ENCODE assay signal across 1 cellular context in the genomic region with DNA sequence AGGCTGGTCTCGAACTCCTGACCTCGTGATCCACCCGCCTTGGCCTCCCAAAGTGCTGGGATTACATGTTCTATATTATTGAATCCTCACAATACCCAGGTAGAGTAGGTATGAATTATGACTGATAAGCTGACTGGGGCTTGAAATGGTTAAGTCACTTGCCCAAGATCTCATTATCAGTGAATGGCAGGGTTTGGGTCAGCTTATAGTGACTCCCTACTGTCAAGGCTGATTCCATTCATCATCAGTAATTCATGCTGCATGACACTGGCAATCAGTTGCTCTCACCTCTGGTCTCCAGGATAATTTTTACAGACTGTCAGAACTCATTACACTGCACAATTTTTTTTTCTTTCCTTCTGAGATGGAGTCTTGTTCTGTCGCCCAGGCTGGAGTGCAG.
TF ChIP-seq lines count a peak whose summit lies in the region.

No MANE protein-coding gene starts in this region.

TF ChIP-seq in K562, 482 proteins besides CTCF, POLR2A, EP300 and RAD21 (continued from another document and continues in another):
- TF ChIP-seq, protein P1, sequence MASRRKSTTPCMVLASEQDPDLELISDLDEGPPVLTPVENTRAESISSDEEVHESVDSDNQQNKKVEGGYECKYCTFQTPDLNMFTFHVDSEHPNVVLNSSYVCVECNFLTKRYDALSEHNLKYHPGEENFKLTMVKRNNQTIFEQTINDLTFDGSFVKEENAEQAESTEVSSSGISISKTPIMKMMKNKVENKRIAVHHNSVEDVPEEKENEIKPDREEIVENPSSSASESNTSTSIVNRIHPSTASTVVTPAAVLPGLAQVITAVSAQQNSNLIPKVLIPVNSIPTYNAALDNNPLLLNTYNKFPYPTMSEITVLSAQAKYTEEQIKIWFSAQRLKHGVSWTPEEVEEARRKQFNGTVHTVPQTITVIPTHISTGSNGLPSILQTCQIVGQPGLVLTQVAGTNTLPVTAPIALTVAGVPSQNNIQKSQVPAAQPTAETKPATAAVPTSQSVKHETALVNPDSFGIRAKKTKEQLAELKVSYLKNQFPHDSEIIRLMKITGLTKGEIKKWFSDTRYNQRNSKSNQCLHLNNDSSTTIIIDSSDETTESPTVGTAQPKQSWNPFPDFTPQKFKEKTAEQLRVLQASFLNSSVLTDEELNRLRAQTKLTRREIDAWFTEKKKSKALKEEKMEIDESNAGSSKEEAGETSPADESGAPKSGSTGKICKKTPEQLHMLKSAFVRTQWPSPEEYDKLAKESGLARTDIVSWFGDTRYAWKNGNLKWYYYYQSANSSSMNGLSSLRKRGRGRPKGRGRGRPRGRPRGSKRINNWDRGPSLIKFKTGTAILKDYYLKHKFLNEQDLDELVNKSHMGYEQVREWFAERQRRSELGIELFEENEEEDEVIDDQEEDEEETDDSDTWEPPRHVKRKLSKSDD (conservative IDR thresholded peaks at IDR 0.05; ENCODE audit: low read length) = no peak
- no peak for TF ChIP-seq ZBED1 (IDR thresholded peaks at IDR 0.05)
- TF ChIP-seq, protein P2, sequence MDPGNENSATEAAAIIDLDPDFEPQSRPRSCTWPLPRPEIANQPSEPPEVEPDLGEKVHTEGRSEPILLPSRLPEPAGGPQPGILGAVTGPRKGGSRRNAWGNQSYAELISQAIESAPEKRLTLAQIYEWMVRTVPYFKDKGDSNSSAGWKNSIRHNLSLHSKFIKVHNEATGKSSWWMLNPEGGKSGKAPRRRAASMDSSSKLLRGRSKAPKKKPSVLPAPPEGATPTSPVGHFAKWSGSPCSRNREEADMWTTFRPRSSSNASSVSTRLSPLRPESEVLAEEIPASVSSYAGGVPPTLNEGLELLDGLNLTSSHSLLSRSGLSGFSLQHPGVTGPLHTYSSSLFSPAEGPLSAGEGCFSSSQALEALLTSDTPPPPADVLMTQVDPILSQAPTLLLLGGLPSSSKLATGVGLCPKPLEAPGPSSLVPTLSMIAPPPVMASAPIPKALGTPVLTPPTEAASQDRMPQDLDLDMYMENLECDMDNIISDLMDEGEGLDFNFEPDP (CRISPR knock-in tag; IDR thresholded peaks at IDR 0.05) = no peak
- TF ChIP-seq KDM5B (IDR thresholded peaks at IDR 0.05; ENCODE audit: insufficient replicate concordance, low read depth, low read length) = no peak
- TF ChIP-seq RNF2 (IDR thresholded peaks at IDR 0.05) = peak; percentile 56; the same call in 1 of the 2 replicates
- no peak for TF ChIP-seq ZNF347 (CRISPR knock-in tag; IDR thresholded peaks at IDR 0.05; ENCODE audit: low read depth)
- TF ChIP-seq ZNF551 (CRISPR knock-in tag; IDR thresholded peaks at IDR 0.05) = no peak
- 0 out of 2 replicates have a peak, but pooled peaks have one; percentile 38 for TF ChIP-seq SMAD4 (CRISPR knock-in tag; conservative IDR thresholded peaks at IDR 0.05)
- TF ChIP-seq GABPB2 (CRISPR knock-in tag; conservative IDR thresholded peaks at IDR 0.05) = no peak
- TF ChIP-seq ZFX (CRISPR knock-in tag; IDR thresholded peaks at IDR 0.05) = no peak
- TF ChIP-seq MIER1 (IDR thresholded peaks at IDR 0.05; ENCODE audit: low read depth) = no peak
- TF ChIP-seq CXXC5 (CRISPR knock-in tag; IDR thresholded peaks at IDR 0.05) = no peak; the same call in 1 of the 2 replicates
- TF ChIP-seq, protein P3, sequence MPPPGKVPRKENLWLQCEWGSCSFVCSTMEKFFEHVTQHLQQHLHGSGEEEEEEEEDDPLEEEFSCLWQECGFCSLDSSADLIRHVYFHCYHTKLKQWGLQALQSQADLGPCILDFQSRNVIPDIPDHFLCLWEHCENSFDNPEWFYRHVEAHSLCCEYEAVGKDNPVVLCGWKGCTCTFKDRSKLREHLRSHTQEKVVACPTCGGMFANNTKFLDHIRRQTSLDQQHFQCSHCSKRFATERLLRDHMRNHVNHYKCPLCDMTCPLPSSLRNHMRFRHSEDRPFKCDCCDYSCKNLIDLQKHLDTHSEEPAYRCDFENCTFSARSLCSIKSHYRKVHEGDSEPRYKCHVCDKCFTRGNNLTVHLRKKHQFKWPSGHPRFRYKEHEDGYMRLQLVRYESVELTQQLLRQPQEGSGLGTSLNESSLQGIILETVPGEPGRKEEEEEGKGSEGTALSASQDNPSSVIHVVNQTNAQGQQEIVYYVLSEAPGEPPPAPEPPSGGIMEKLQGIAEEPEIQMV (tag; conservative IDR thresholded peaks at IDR 0.05; ENCODE audit: low read depth) = no peak
- TF ChIP-seq ZNF41 (CRISPR knock-in tag; conservative IDR thresholded peaks at IDR 0.05) = no peak
- TF ChIP-seq ZNF445 (CRISPR knock-in tag; IDR thresholded peaks at IDR 0.05; ENCODE audit: low read depth) = no peak
- TF ChIP-seq ZNF785 (CRISPR knock-in tag; IDR thresholded peaks at IDR 0.05) = no peak
- TF ChIP-seq, protein P4, sequence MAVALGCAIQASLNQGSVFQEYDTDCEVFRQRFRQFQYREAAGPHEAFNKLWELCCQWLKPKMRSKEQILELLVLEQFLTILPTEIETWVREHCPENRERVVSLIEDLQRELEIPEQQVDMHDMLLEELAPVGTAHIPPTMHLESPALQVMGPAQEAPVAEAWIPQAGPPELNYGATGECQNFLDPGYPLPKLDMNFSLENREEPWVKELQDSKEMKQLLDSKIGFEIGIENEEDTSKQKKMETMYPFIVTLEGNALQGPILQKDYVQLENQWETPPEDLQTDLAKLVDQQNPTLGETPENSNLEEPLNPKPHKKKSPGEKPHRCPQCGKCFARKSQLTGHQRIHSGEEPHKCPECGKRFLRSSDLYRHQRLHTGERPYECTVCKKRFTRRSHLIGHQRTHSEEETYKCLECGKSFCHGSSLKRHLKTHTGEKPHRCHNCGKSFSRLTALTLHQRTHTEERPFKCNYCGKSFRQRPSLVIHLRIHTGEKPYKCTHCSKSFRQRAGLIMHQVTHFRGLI (CRISPR knock-in tag; IDR thresholded peaks at IDR 0.05) = no peak
- TF ChIP-seq, protein P5, sequence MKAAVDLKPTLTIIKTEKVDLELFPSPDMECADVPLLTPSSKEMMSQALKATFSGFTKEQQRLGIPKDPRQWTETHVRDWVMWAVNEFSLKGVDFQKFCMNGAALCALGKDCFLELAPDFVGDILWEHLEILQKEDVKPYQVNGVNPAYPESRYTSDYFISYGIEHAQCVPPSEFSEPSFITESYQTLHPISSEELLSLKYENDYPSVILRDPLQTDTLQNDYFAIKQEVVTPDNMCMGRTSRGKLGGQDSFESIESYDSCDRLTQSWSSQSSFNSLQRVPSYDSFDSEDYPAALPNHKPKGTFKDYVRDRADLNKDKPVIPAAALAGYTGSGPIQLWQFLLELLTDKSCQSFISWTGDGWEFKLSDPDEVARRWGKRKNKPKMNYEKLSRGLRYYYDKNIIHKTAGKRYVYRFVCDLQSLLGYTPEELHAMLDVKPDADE (conservative IDR thresholded peaks at IDR 0.05; ENCODE audit: control insufficient read depth, low read depth, low read length) = no peak
- TF ChIP-seq STAG1 (CRISPR knock-in tag; IDR thresholded peaks at IDR 0.05; ENCODE audit: borderline replicate concordance) = no peak
- peak; percentile 78 for TF ChIP-seq MTA2 (IDR thresholded peaks at IDR 0.05; ENCODE audit: low read depth)
- TF ChIP-seq CBFB (CRISPR knock-in tag; IDR thresholded peaks at IDR 0.05) = no peak
- no peak for TF ChIP-seq ZNF12 (CRISPR knock-in tag; IDR thresholded peaks at IDR 0.05)
- TF ChIP-seq POLR2AphosphoS5 (IDR thresholded peaks at IDR 0.05; ENCODE audit: control insufficient read depth, insufficient read depth, low read depth, low read length) = peak; percentile 90
- TF ChIP-seq KLF16 (IDR thresholded peaks at IDR 0.05) = peak; percentile 84; the same call in 1 of the 2 replicates
- TF ChIP-seq RUNX1 (IDR thresholded peaks at IDR 0.05; ENCODE audit: low read depth) = no peak
- TF ChIP-seq, protein P6, sequence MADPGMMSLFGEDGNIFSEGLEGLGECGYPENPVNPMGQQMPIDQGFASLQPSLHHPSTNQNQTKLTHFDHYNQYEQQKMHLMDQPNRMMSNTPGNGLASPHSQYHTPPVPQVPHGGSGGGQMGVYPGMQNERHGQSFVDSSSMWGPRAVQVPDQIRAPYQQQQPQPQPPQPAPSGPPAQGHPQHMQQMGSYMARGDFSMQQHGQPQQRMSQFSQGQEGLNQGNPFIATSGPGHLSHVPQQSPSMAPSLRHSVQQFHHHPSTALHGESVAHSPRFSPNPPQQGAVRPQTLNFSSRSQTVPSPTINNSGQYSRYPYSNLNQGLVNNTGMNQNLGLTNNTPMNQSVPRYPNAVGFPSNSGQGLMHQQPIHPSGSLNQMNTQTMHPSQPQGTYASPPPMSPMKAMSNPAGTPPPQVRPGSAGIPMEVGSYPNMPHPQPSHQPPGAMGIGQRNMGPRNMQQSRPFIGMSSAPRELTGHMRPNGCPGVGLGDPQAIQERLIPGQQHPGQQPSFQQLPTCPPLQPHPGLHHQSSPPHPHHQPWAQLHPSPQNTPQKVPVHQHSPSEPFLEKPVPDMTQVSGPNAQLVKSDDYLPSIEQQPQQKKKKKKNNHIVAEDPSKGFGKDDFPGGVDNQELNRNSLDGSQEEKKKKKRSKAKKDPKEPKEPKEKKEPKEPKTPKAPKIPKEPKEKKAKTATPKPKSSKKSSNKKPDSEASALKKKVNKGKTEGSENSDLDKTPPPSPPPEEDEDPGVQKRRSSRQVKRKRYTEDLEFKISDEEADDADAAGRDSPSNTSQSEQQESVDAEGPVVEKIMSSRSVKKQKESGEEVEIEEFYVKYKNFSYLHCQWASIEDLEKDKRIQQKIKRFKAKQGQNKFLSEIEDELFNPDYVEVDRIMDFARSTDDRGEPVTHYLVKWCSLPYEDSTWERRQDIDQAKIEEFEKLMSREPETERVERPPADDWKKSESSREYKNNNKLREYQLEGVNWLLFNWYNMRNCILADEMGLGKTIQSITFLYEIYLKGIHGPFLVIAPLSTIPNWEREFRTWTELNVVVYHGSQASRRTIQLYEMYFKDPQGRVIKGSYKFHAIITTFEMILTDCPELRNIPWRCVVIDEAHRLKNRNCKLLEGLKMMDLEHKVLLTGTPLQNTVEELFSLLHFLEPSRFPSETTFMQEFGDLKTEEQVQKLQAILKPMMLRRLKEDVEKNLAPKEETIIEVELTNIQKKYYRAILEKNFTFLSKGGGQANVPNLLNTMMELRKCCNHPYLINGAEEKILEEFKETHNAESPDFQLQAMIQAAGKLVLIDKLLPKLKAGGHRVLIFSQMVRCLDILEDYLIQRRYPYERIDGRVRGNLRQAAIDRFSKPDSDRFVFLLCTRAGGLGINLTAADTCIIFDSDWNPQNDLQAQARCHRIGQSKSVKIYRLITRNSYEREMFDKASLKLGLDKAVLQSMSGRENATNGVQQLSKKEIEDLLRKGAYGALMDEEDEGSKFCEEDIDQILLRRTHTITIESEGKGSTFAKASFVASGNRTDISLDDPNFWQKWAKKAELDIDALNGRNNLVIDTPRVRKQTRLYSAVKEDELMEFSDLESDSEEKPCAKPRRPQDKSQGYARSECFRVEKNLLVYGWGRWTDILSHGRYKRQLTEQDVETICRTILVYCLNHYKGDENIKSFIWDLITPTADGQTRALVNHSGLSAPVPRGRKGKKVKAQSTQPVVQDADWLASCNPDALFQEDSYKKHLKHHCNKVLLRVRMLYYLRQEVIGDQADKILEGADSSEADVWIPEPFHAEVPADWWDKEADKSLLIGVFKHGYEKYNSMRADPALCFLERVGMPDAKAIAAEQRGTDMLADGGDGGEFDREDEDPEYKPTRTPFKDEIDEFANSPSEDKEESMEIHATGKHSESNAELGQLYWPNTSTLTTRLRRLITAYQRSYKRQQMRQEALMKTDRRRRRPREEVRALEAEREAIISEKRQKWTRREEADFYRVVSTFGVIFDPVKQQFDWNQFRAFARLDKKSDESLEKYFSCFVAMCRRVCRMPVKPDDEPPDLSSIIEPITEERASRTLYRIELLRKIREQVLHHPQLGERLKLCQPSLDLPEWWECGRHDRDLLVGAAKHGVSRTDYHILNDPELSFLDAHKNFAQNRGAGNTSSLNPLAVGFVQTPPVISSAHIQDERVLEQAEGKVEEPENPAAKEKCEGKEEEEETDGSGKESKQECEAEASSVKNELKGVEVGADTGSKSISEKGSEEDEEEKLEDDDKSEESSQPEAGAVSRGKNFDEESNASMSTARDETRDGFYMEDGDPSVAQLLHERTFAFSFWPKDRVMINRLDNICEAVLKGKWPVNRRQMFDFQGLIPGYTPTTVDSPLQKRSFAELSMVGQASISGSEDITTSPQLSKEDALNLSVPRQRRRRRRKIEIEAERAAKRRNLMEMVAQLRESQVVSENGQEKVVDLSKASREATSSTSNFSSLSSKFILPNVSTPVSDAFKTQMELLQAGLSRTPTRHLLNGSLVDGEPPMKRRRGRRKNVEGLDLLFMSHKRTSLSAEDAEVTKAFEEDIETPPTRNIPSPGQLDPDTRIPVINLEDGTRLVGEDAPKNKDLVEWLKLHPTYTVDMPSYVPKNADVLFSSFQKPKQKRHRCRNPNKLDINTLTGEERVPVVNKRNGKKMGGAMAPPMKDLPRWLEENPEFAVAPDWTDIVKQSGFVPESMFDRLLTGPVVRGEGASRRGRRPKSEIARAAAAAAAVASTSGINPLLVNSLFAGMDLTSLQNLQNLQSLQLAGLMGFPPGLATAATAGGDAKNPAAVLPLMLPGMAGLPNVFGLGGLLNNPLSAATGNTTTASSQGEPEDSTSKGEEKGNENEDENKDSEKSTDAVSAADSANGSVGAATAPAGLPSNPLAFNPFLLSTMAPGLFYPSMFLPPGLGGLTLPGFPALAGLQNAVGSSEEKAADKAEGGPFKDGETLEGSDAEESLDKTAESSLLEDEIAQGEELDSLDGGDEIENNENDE (IDR thresholded peaks at IDR 0.05; ENCODE audit: low read depth, low read length) = no peak
- TF ChIP-seq, protein P7, sequence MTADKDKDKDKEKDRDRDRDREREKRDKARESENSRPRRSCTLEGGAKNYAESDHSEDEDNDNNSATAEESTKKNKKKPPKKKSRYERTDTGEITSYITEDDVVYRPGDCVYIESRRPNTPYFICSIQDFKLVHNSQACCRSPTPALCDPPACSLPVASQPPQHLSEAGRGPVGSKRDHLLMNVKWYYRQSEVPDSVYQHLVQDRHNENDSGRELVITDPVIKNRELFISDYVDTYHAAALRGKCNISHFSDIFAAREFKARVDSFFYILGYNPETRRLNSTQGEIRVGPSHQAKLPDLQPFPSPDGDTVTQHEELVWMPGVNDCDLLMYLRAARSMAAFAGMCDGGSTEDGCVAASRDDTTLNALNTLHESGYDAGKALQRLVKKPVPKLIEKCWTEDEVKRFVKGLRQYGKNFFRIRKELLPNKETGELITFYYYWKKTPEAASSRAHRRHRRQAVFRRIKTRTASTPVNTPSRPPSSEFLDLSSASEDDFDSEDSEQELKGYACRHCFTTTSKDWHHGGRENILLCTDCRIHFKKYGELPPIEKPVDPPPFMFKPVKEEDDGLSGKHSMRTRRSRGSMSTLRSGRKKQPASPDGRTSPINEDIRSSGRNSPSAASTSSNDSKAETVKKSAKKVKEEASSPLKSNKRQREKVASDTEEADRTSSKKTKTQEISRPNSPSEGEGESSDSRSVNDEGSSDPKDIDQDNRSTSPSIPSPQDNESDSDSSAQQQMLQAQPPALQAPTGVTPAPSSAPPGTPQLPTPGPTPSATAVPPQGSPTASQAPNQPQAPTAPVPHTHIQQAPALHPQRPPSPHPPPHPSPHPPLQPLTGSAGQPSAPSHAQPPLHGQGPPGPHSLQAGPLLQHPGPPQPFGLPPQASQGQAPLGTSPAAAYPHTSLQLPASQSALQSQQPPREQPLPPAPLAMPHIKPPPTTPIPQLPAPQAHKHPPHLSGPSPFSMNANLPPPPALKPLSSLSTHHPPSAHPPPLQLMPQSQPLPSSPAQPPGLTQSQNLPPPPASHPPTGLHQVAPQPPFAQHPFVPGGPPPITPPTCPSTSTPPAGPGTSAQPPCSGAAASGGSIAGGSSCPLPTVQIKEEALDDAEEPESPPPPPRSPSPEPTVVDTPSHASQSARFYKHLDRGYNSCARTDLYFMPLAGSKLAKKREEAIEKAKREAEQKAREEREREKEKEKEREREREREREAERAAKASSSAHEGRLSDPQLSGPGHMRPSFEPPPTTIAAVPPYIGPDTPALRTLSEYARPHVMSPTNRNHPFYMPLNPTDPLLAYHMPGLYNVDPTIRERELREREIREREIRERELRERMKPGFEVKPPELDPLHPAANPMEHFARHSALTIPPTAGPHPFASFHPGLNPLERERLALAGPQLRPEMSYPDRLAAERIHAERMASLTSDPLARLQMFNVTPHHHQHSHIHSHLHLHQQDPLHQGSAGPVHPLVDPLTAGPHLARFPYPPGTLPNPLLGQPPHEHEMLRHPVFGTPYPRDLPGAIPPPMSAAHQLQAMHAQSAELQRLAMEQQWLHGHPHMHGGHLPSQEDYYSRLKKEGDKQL (CRISPR knock-in tag; IDR thresholded peaks at IDR 0.05; ENCODE audit: borderline replicate concordance) = no peak
- TF ChIP-seq BRCA1 (IDR thresholded peaks at IDR 0.05) = no peak
- TF ChIP-seq BRCA1 (CRISPR knock-in tag; IDR thresholded peaks at IDR 0.05) = no peak
- TF ChIP-seq NFXL1 (CRISPR knock-in tag; IDR thresholded peaks at IDR 0.05) = no peak
